ENCODE assay signal across 16 cellular contexts in genomic region chr5:38166832-38167231, GRCh38.
A peak's percentile ranks its signal among the peaks of the same experiment; 100 is the strongest.
DNase-seq lines count a peak whose midpoint lies in the region; ATAC-seq, FAIRE-seq and TF ChIP-seq lines count a peak whose summit lies in the region.
"Had no signal": no experiment of that assay in that cellular context is flagged by ENCODE, and none has a peak within 500 bp of the region (broad histone marks: within the 10 kb centered on the region; RNA-seq: fewer than 3 reads in every experiment).

No MANE protein-coding gene starts in this region.

- H2AK5ac ChIP-seq in H1 (ENCODE audit: low read depth, low read length) = no peak overlapping the region

- H3K4me2 ChIP-seq in H1 (ENCODE audit: insufficient read depth in 1 of 2, low read depth in 2 of 2, low read length in 2 of 2) = 0 out of 4 replicates have a peak overlapping the region, but pooled peaks of 1 of the 2 experiments have one; percentile 14
- H3K4me2 ChIP-seq: BLaER1 had no signal

- H3K4me1 ChIP-seq in right cardiac atrium (ENCODE audit: control insufficient read depth, insufficient read depth, low read length) (no peaks in the 10 kb centered on the region), left ventricle myocardium inferior (peaks cover 7% of the 10 kb centered on the region), H1 (replicated peaks in 1 of 4; ENCODE audit: control insufficient read depth in 3 of 4, insufficient read depth in 4 of 4, low read length in 3 of 4) (peaks cover 3 to 11% (median 8%) of the 10 kb centered on the region in 4 experiments), gastrocnemius medialis (peaks cover 45 to 54% of the 10 kb centered on the region in 2 donors)
- H3K4me1 ChIP-seq: BLaER1 had no signal

- no peak for TF ChIP-seq POLR2A in H1 (IDR thresholded peaks at IDR 0.05; ENCODE audit: control extremely low read depth in 1 of 2, low read depth in 2 of 2, low read length in 2 of 2)
- TF ChIP-seq POLR2A in gastrocnemius medialis (IDR thresholded peaks at IDR 0.05) = no peak
- no peak for TF ChIP-seq POLR2A in GM12891 (IDR thresholded peaks at IDR 0.05; ENCODE audit: low read depth, low read length)

- H3K23me2 ChIP-seq in H1 (ENCODE audit: low read depth, low read length) = no peaks in the 10 kb centered on the region

- H2BK15ac ChIP-seq in H1 (ENCODE audit: low read length) = no peak overlapping the region

- H3K9me3 ChIP-seq in right cardiac atrium (ENCODE audit: control insufficient read depth, low read length) = peaks cover 4% of the 10 kb centered on the region
- H3K9me3 ChIP-seq in left ventricle myocardium inferior (replicated peaks) = no peaks in the 10 kb centered on the region
- no peaks in the 10 kb centered on the region for H3K9me3 ChIP-seq in H1 (ENCODE audit: insufficient read depth in 2 of 2, low read depth in 1 of 2, low read length in 1 of 2)
- no peaks in the 10 kb centered on the region for H3K9me3 ChIP-seq in gastrocnemius medialis
- H3K9me3 ChIP-seq: BLaER1 had no signal

- CTCF ChIA-PET in H1 (lab: Charles Lee; ENCODE audit: partially characterized antibody) = interaction anchor here (1.0 to 1.9 kb wide), 3 partner anchors 26 to 60 kb away, joined by 3 to 8 read pairs (median 4); no protein-coding TSS in a partner anchor

- no peaks in the 10 kb centered on the region for H3K79me2 ChIP-seq in H1 (ENCODE audit: control insufficient read depth in 1 of 2, insufficient read depth in 2 of 2, low read length in 2 of 2)

- ATAC-seq in right cardiac atrium = peak; percentile 11 to 57
- ATAC-seq in gastrocnemius medialis = peak; percentile 12 to 17
- no peak for ATAC-seq in HG02678 (IDR thresholded peaks at IDR 0.05; ENCODE audit: unreplicated experiment)

- H3K56ac ChIP-seq in H1 (replicated peaks; ENCODE audit: insufficient read length, low read depth, low read length) = no peak overlapping the region

- intact Hi-C loops in right cardiac atrium (cut with DNase I) = no loop called here
- intact Hi-C loops in left ventricle myocardium inferior (cut with micrococcal nuclease) = no loop called here
- intact Hi-C loops in gastrocnemius medialis (cut with DNase I; ENCODE audit: low total_unique reads) = loop anchor here (1.0 to 10.0 kb wide), 9 partner anchors 20 to 1512 kb away; partner anchors contain the start of gene NIPBL

- POLR2A ChIA-PET in H1 (lab: Charles Lee; ENCODE audit: partially characterized antibody) = no interaction called here

- H3K4me3 ChIP-seq in right cardiac atrium (ENCODE audit: low read length) = no peak overlapping the region
- H3K4me3 ChIP-seq in left ventricle myocardium inferior = no peak overlapping the region
- no peak overlapping the region for H3K4me3 ChIP-seq in H1 (ENCODE audit: extremely low read depth in 1 of 4, insufficient read depth in 2 of 4, low read depth in 3 of 4, low read length in 4 of 4)
- no peak overlapping the region for H3K4me3 ChIP-seq in gastrocnemius medialis
- H3K4me3 ChIP-seq: BLaER1 had no signal

- H4K20me1 ChIP-seq in H1 (replicated peaks in 1 of 2; ENCODE audit: control insufficient read depth in 1 of 2, insufficient read depth in 2 of 2, low read length in 2 of 2) = no peaks in the 10 kb centered on the region
- H4K20me1 ChIP-seq: BLaER1 had no signal

- no peak overlapping the region for H4K91ac ChIP-seq in H1 (replicated peaks; ENCODE audit: insufficient read length, low read length)

- no peak overlapping the region; the same call in 1 of the 2 replicates for H3K18ac ChIP-seq in H1 (ENCODE audit: extremely low read depth, low read length)

- H3K79me1 ChIP-seq in H1 (ENCODE audit: low read depth, low read length) = no peaks in the 10 kb centered on the region

- peak overlapping the region; percentile 56; the same call in 1 of the 2 replicates for H2BK12ac ChIP-seq in H1 (ENCODE audit: low read depth, low read length)

- H3K36me3 ChIP-seq in left ventricle myocardium inferior (no peaks in the 10 kb centered on the region), H1 (ENCODE audit: control insufficient read depth in 2 of 4, insufficient read depth in 4 of 4, low read length in 3 of 4) (no peaks in the 10 kb centered on the region), gastrocnemius medialis (no peaks in the 10 kb centered on the region)
- H3K36me3 ChIP-seq: BLaER1 had no signal

- no peak overlapping the region for H3K9ac ChIP-seq in H1 (replicated peaks in 1 of 4; ENCODE audit: extremely low read depth in 1 of 4, low read depth in 3 of 4, low read length in 3 of 4)
- H3K9ac ChIP-seq: BLaER1 had no signal

- H3K23ac ChIP-seq in H1 (ENCODE audit: insufficient read length) = no peak overlapping the region

- WGBS in right cardiac atrium = 69% methylated on average over 11 of the region's 11 CpGs
- whole genome bisulfite sequencing in H1 (ENCODE audit: extremely low coverage in 1 of 2, insufficient coverage in 1 of 2, insufficient read length in 1 of 2, insufficient replicate concordance in 2 of 2, low coverage in 1 of 2, low lambda C conversion rate in 2 of 2, missing lambda C conversion rate in 1 of 2), 2 experiments = 88% methylated on average over 10 of the region's 11 CpGs; no CpG with 5 or more reads in 1 of the 2 experiments

- no peak overlapping the region for H2AFZ ChIP-seq in H1 (ENCODE audit: low read length)

- no peak overlapping the region for H2BK20ac ChIP-seq in H1 (ENCODE audit: low read length)

- no peak overlapping the region for H2BK120ac ChIP-seq in H1 (replicated peaks; ENCODE audit: low read depth, low read length)

- H4K8ac ChIP-seq in H1 (ENCODE audit: extremely low read depth, insufficient read depth, low read length) = peak overlapping the region; percentile 5; the same call in 1 of the 2 replicates

- H4K5ac ChIP-seq in H1 (ENCODE audit: insufficient read length, low read depth, low read length) = no peak overlapping the region

- TF ChIP-seq CTCF in left ventricle myocardium inferior (IDR thresholded peaks at IDR 0.05; ENCODE audit: borderline replicate concordance) (no peak), H1 (IDR thresholded peaks at IDR 0.05; ENCODE audit: control extremely low read depth in 1 of 3, insufficient read depth in 1 of 3, low read depth in 1 of 3, low read length in 3 of 3) (no peak), gastrocnemius medialis (IDR thresholded peaks at IDR 0.05 in 4 of 5, conservative IDR thresholded peaks at IDR 0.05 in 1 of 5) (peak in 1 of 5 experiments; percentile 26)

- no peaks in the 10 kb centered on the region for H3K27me3 ChIP-seq in right cardiac atrium (ENCODE audit: control insufficient read depth, insufficient read depth)
- H3K27me3 ChIP-seq in left ventricle myocardium inferior (ENCODE audit: low read depth) = no peaks in the 10 kb centered on the region
- H3K27me3 ChIP-seq in H1 (replicated peaks in 1 of 4; ENCODE audit: control insufficient read depth in 3 of 4, extremely low read depth in 1 of 4, insufficient read depth in 3 of 4, low read length in 3 of 4) = peaks cover 0 to 3% (median 2%) of the 10 kb centered on the region in 4 experiments; a peak in 4 of 7 replicates
- H3K27me3 ChIP-seq in gastrocnemius medialis = no peaks in the 10 kb centered on the region
- H3K27me3 ChIP-seq: BLaER1 had no signal

- TF ChIP-seq RAD21 in H1 (IDR thresholded peaks at IDR 0.05 in 1 of 2, conservative IDR thresholded peaks at IDR 0.05 in 1 of 2; ENCODE audit: low read depth in 2 of 2, low read length in 2 of 2) = no peak; a peak in 1 of 4 replicates

- no peak overlapping the region for H2BK5ac ChIP-seq in H1 (ENCODE audit: low read depth, low read length)

- in situ Hi-C loops in gastrocnemius medialis (cut with MboI; ENCODE audit: low sequenced_read_pairs in 4 of 4) = no loop called here

- H3K4ac ChIP-seq in H1 (replicated peaks; ENCODE audit: insufficient read length, low read depth, low read length) = peak overlapping the region; percentile 28

- DNase-seq in right cardiac atrium (peak in 1 of 3 donors; percentile 51), left ventricle myocardium inferior (no peak), H1 (ENCODE audit: low read depth in 1 of 2, low spot score in 2 of 2) (no peak), gastrocnemius medialis (peak; percentile 37 to 69), GM12891 (ENCODE audit: insufficient read length, low spot score) (no peak), NCI-H2171 (lab: John Stamatoyannopoulos, UW) (no peak)
- DNase-seq: 8988T; CD4-positive, alpha-beta memory T cell; DMS153; DMS79; GDM1; GOT3; IMR-90 had no signal

- H3K14ac ChIP-seq in H1 (ENCODE audit: insufficient read length) = no peak overlapping the region

- no peak for TF ChIP-seq EP300 in H1 (IDR thresholded peaks at IDR 0.05; ENCODE audit: borderline replicate concordance in 1 of 2, low read depth in 2 of 2, low read length in 2 of 2)

- H3K27ac ChIP-seq in right cardiac atrium (ENCODE audit: low read length) (peak overlapping the region; percentile 32), left ventricle myocardium inferior (replicated peaks) (no peak overlapping the region), H1 (ENCODE audit: low read depth, low read length) (no peak overlapping the region), gastrocnemius medialis (peak overlapping the region; percentile 84 to 89 (median 87))
- H3K27ac ChIP-seq: BLaER1, HL-60 had no signal

- FAIRE-seq in H1 (lab: Jason Lieb, UNC) (no peak), GM12891 (lab: Jason Lieb, UNC) (no peak)

TF ChIP-seq in H1, 55 proteins besides CTCF, POLR2A, EP300 and RAD21:
- TF ChIP-seq CBX5 (IDR thresholded peaks at IDR 0.05; ENCODE audit: low read depth, low read length) (no peak), E2F6 (IDR thresholded peaks at IDR 0.05) (no peak), HDAC6 (IDR thresholded peaks at IDR 0.05; ENCODE audit: low read depth, low read length) (no peak), CTBP2 (IDR thresholded peaks at IDR 0.05; ENCODE audit: borderline replicate concordance, insufficient read depth, insufficient read length, low read length) (no peak), MAFK (IDR thresholded peaks at IDR 0.05; ENCODE audit: low read depth, low read length) (no peak)
TF ChIP-seq in H1: peak in this region for 0.

TF ChIP-seq in GM12891, 5 proteins besides CTCF, POLR2A, EP300 and RAD21:
- TF ChIP-seq SPI1 (IDR thresholded peaks at IDR 0.05; ENCODE audit: low read depth, low read length) = no peak
- TF ChIP-seq TAF1 (IDR thresholded peaks at IDR 0.05; ENCODE audit: low read depth, low read length) = no peak
- no peak for TF ChIP-seq PAX5 (IDR thresholded peaks at IDR 0.05; ENCODE audit: insufficient read depth, low read length, severe bottlenecking)
- TF ChIP-seq POU2F2 (IDR thresholded peaks at IDR 0.05; ENCODE audit: low read depth, low read length) = no peak
- TF ChIP-seq POLR2AphosphoS5 (IDR thresholded peaks at IDR 0.05; ENCODE audit: low read depth, low read length) = no peak

Comparison
In these comparisons a context has a peak if more than half of its experiments do, and no peak if none do; other contexts are left out.
1. H3K27ac ChIP-seq: peak in right cardiac atrium (single experiment) and gastrocnemius medialis (4 of 4); none in left ventricle myocardium inferior (single experiment) and H1 (single experiment).
2. DNase-seq: peak in gastrocnemius medialis (2 of 2); none in left ventricle myocardium inferior (single experiment), H1 (0 of 2), GM12891 (single experiment) and NCI-H2171 (single experiment).